ENCODE assay signal across 10 cellular contexts in the genomic region with DNA sequence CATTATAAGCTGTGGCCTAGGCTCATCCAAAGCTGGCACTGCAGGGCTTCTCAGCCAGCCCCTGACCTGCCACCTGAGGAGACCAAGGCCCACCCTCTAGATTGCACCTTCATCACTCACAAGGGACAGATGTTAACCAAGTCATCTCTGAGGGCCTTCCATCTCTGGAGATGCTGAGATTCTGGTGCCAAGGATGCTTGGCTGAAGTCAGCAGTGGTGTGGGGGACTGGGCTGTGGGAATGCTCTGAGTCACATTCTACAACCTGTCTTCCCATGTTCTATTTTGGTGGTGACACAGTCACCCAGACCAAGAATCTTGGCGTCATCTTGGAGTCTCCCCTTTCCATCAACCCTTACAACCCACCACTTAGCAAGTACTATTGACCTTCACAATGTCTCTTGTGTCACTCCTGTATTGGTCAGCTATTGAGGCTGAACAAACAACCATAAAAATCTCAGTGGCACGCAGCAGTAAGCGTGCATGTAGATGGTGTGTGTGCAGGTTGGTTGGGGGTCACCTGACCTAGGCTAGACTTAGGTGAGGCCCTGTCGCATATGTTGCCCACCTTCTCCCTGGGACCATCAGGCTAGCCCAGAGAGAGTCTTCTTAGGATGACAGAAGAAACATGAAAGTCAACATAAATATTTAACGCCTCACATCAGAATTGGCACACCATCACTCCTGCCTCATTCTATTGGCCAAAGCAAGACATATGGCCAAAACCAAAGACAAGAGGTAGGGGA.
DNase-seq lines count a peak whose midpoint lies in the region; ATAC-seq and TF ChIP-seq lines count a peak whose summit lies in the region.
"Had no signal": no experiment of that assay in that cellular context is flagged by ENCODE, and none has a peak within 500 bp of the region (broad histone marks: within the 10 kb centered on the region; RNA-seq: fewer than 3 reads in every experiment).

No MANE protein-coding gene starts in this region.

- no peaks in the 10 kb centered on the region for H3K9me3 Mint-ChIP-seq in activated CD8-positive, alpha-beta memory T cell treated with anti-CD3 and anti-CD28 coated beads, Interleukin-2, amount 10 ng/mL, durations not matched to agents 7 days and 5 days (ENCODE audit: low read depth)

- no peak overlapping the region for H3K4me3 Mint-ChIP-seq in activated CD8-positive, alpha-beta memory T cell treated with anti-CD3 and anti-CD28 coated beads, Interleukin-2, amount 10 ng/mL, durations not matched to agents 7 days and 5 days

- H3K27me3 Mint-ChIP-seq in activated CD8-positive, alpha-beta memory T cell treated with anti-CD3 and anti-CD28 coated beads, Interleukin-2, amount 10 ng/mL, durations not matched to agents 7 days and 5 days, result no peaks in the 10 kb centered on the region

- peaks cover 16 to 36% of the 10 kb centered on the region in 2 donors for H3K4me1 ChIP-seq in thoracic aorta (ENCODE audit: control insufficient read depth in 1 of 2, low read depth in 2 of 2)

- no peak for ATAC-seq in activated CD8-positive, alpha-beta memory T cell treated with anti-CD3 and anti-CD28 coated beads, Interleukin-2, amount 10 ng/mL, durations not matched to agents 7 days and 5 days
- ATAC-seq in thoracic aorta (ENCODE audit: insufficient number of reproducible peaks, low FRiP score, low read depth) (peak; percentile 72), HG03097 (IDR thresholded peaks at IDR 0.05; ENCODE audit: low FRiP score, unreplicated experiment) (no peak)
- ATAC-seq: foreskin keratinocyte had no signal

- in situ Hi-C loops in KBM-7 (cut with MboI; ENCODE audit: low pct_unique_long_range_greater_than_20kb, low sequenced_read_pairs), result no loop called here

- peak overlapping the region; percentile 39 to 66 for H3K27ac ChIP-seq in thoracic aorta
- H3K27ac ChIP-seq: foreskin keratinocyte had no signal

- peak overlapping the region; percentile 7 for H3K27ac Mint-ChIP-seq in activated CD8-positive, alpha-beta memory T cell treated with anti-CD3 and anti-CD28 coated beads, Interleukin-2, amount 10 ng/mL, durations not matched to agents 7 days and 5 days

- no peaks in the 10 kb centered on the region for H3K9me3 ChIP-seq in thoracic aorta

- no peak for TF ChIP-seq CTCF in thoracic aorta (IDR thresholded peaks at IDR 0.05)

- H3K27me3 ChIP-seq in thoracic aorta (replicated peaks; ENCODE audit: insufficient read depth), result no peaks in the 10 kb centered on the region
- H3K27me3 ChIP-seq: foreskin keratinocyte had no signal

- no peak overlapping the region for H3K4me3 ChIP-seq in thoracic aorta

- peak; percentile 16 for DNase-seq in activated T-cell treated with anti-CD3 and anti-CD28 coated beads, Interleukin-2, amount 50 U/mL, for 1 hour
- DNase-seq in activated T-cell treated with anti-CD3 and anti-CD28 coated beads for 4 hours (no peak), kidney tubule cell (ENCODE audit: low spot score) (peak; percentile 39), thoracic aorta (ENCODE audit: low spot score) (no peak), NCI-H2029 treated with DMSO at 0.1 percent for 48 hours (lab: John Stamatoyannopoulos, UW) (no peak), KBM-7 (no peak)
- DNase-seq in activated CD8-positive, alpha-beta memory T cell treated with anti-CD3 and anti-CD28 coated beads, Interleukin-2, amount 10 ng/mL, durations not matched to agents 7 days and 5 days, result peak; percentile 39
- DNase-seq: foreskin keratinocyte, NCI-H2081 treated with DMSO at 0.1 percent for 48 hours had no signal

- peaks cover 4% of the 10 kb centered on the region for H3K36me3 Mint-ChIP-seq in activated CD8-positive, alpha-beta memory T cell treated with anti-CD3 and anti-CD28 coated beads, Interleukin-2, amount 10 ng/mL, durations not matched to agents 7 days and 5 days

- H3K4me1 Mint-ChIP-seq in activated CD8-positive, alpha-beta memory T cell treated with anti-CD3 and anti-CD28 coated beads, Interleukin-2, amount 10 ng/mL, durations not matched to agents 7 days and 5 days, result peaks cover 60% of the 10 kb centered on the region

- CTCF ChIA-PET in activated CD8-positive, alpha-beta memory T cell treated with anti-CD3 and anti-CD28 coated beads, Interleukin-2, amount 10 ng/mL, durations not matched to agents 7 days and 5 days (lab: Charles Lee), result interaction anchor here (0.6 to 2.5 kb wide), 3 partner anchors 30 to 122 kb away, joined by 3 to 8 read pairs (median 3); no protein-coding TSS in a partner anchor

- H3K36me3 ChIP-seq in thoracic aorta, result peaks cover 8% of the 10 kb centered on the region

Comparison
In these comparisons a context has a peak if more than half of its experiments do, and no peak if none do; other contexts are left out.
1. DNase-seq: peak in activated T-cell treated with anti-CD3 and anti-CD28 coated beads, Interleukin-2, amount 50 U/mL, for 1 hour (single experiment), activated CD8-positive, alpha-beta memory T cell treated with anti-CD3 and anti-CD28 coated beads, Interleukin-2, amount 10 ng/mL, durations not matched to agents 7 days and 5 days (single experiment) and kidney tubule cell (single experiment); none in activated T-cell treated with anti-CD3 and anti-CD28 coated beads for 4 hours (single experiment), thoracic aorta (single experiment), NCI-H2029 treated with DMSO at 0.1 percent for 48 hours (single experiment) and KBM-7 (single experiment).